1 cellular context compared by ENCODE assay signal in the genomic region with DNA sequence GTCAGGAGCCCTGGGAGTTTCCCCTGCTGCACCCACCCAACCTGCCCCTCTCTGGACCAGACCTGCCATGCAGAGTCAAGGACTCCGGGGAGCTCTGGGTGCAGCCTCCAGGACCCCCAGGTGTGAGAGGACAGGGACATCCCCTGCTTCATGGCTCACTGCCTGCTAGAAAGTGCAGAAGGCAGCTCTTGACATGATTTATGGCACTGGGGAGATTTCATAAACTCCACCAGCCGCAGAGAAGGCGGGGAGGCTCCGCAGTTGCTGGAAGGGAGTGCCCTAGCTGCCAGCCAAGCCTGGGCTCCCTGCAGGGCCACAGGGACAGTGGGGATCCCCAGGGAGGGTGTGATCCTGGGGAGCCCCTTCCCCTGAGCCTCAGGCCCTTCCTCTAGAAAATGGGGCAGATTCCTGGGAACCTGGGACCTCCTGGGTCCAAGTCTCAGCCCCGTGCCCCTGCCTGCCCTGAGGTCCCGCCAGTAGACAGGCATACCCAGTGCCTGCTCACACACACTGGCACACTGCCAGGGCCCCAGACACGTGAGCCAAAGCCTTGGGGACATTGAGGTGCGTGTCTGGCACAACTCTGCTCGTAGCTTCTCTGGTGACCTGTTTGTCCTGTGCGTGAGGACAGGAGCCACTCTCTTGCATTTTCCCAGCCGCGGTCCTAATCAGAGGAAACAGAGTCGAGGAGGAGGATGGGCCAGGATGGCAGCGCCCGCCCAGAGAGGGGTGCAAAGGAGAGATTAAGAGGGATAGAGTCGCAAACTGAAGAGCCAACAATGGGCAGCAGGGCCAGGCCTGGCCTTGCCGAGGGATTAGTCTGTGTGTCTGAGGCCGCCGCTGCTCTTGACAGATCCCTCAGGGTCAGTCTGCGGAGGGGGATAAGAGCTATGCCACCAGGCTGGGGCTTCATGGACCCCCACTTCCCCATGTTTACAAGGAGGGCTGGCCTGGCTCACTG.
TF ChIP-seq lines count a peak whose summit lies in the region.

No MANE protein-coding gene starts in this region.

TF ChIP-seq in K562, 482 proteins besides CTCF, POLR2A, EP300 and RAD21 (continued from another document):
- TF ChIP-seq CBFA2T3 (IDR thresholded peaks at IDR 0.05) (peak; percentile 91), SUPT5H (IDR thresholded peaks at IDR 0.05) (no peak), TAF15 (IDR thresholded peaks at IDR 0.05; ENCODE audit: low read depth, low read length) (no peak), TCF3 (CRISPR knock-in tag; IDR thresholded peaks at IDR 0.05) (peak; percentile 76), HMGN3 (IDR thresholded peaks at IDR 0.05; ENCODE audit: borderline replicate concordance, extremely low read depth, insufficient read length, low read depth, low read length) (no peak), TAF1 (IDR thresholded peaks at IDR 0.05; ENCODE audit: control insufficient read depth, extremely low read depth, insufficient read depth, low read length, severe bottlenecking) (no peak), BMI1 (IDR thresholded peaks at IDR 0.05; ENCODE audit: low read length) (no peak), L3MBTL2 (IDR thresholded peaks at IDR 0.05) (no peak), ZFX (CRISPR knock-in tag; IDR thresholded peaks at IDR 0.05) (no peak), GTF2A2 (tag; IDR thresholded peaks at IDR 0.05) (no peak), MED1 (CRISPR knock-in tag; IDR thresholded peaks at IDR 0.05; ENCODE audit: borderline replicate concordance) (no peak), HSF4 (CRISPR knock-in tag; IDR thresholded peaks at IDR 0.05; ENCODE audit: borderline replicate concordance) (no peak), RBFOX2 (IDR thresholded peaks at IDR 0.05; ENCODE audit: low read depth, low read length) (no peak), ZBTB17 (CRISPR knock-in tag; IDR thresholded peaks at IDR 0.05) (no peak), ZNF551 (CRISPR knock-in tag; IDR thresholded peaks at IDR 0.05) (no peak), TRIM24 (IDR thresholded peaks at IDR 0.05) (peak; percentile 37 to 58; a peak in 2 of 4 replicates), HLTF (IDR thresholded peaks at IDR 0.05) (no peak), ZFPM2 (CRISPR knock-in tag; IDR thresholded peaks at IDR 0.05) (no peak), PCBP2 (IDR thresholded peaks at IDR 0.05; ENCODE audit: low read depth, low read length, poor library complexity, severe bottlenecking) (no peak), SMARCA4 (IDR thresholded peaks at IDR 0.05) (no peak), ZNF274 (IDR thresholded peaks at IDR 0.05; ENCODE audit: borderline replicate concordance, low read depth, low read length) (no peak), RFX5 (IDR thresholded peaks at IDR 0.05; ENCODE audit: low read depth, low read length) (no peak)
- TF ChIP-seq, protein P1, sequence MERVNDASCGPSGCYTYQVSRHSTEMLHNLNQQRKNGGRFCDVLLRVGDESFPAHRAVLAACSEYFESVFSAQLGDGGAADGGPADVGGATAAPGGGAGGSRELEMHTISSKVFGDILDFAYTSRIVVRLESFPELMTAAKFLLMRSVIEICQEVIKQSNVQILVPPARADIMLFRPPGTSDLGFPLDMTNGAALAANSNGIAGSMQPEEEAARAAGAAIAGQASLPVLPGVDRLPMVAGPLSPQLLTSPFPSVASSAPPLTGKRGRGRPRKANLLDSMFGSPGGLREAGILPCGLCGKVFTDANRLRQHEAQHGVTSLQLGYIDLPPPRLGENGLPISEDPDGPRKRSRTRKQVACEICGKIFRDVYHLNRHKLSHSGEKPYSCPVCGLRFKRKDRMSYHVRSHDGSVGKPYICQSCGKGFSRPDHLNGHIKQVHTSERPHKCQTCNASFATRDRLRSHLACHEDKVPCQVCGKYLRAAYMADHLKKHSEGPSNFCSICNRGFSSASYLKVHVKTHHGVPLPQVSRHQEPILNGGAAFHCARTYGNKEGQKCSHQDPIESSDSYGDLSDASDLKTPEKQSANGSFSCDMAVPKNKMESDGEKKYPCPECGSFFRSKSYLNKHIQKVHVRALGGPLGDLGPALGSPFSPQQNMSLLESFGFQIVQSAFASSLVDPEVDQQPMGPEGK (CRISPR knock-in tag; IDR thresholded peaks at IDR 0.05; ENCODE audit: borderline replicate concordance), result no peak
- TF ChIP-seq, protein P2, sequence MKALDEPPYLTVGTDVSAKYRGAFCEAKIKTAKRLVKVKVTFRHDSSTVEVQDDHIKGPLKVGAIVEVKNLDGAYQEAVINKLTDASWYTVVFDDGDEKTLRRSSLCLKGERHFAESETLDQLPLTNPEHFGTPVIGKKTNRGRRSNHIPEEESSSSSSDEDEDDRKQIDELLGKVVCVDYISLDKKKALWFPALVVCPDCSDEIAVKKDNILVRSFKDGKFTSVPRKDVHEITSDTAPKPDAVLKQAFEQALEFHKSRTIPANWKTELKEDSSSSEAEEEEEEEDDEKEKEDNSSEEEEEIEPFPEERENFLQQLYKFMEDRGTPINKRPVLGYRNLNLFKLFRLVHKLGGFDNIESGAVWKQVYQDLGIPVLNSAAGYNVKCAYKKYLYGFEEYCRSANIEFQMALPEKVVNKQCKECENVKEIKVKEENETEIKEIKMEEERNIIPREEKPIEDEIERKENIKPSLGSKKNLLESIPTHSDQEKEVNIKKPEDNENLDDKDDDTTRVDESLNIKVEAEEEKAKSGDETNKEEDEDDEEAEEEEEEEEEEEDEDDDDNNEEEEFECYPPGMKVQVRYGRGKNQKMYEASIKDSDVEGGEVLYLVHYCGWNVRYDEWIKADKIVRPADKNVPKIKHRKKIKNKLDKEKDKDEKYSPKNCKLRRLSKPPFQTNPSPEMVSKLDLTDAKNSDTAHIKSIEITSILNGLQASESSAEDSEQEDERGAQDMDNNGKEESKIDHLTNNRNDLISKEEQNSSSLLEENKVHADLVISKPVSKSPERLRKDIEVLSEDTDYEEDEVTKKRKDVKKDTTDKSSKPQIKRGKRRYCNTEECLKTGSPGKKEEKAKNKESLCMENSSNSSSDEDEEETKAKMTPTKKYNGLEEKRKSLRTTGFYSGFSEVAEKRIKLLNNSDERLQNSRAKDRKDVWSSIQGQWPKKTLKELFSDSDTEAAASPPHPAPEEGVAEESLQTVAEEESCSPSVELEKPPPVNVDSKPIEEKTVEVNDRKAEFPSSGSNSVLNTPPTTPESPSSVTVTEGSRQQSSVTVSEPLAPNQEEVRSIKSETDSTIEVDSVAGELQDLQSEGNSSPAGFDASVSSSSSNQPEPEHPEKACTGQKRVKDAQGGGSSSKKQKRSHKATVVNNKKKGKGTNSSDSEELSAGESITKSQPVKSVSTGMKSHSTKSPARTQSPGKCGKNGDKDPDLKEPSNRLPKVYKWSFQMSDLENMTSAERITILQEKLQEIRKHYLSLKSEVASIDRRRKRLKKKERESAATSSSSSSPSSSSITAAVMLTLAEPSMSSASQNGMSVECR (CRISPR knock-in tag; IDR thresholded peaks at IDR 0.05), result no peak
- TF ChIP-seq, protein P3, sequence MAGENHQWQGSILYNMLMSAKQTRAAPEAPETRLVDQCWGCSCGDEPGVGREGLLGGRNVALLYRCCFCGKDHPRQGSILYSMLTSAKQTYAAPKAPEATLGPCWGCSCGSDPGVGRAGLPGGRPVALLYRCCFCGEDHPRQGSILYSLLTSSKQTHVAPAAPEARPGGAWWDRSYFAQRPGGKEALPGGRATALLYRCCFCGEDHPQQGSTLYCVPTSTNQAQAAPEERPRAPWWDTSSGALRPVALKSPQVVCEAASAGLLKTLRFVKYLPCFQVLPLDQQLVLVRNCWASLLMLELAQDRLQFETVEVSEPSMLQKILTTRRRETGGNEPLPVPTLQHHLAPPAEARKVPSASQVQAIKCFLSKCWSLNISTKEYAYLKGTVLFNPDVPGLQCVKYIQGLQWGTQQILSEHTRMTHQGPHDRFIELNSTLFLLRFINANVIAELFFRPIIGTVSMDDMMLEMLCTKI (IDR thresholded peaks at IDR 0.05; ENCODE audit: partially characterized antibody), result no peak
- TF ChIP-seq, protein P4, sequence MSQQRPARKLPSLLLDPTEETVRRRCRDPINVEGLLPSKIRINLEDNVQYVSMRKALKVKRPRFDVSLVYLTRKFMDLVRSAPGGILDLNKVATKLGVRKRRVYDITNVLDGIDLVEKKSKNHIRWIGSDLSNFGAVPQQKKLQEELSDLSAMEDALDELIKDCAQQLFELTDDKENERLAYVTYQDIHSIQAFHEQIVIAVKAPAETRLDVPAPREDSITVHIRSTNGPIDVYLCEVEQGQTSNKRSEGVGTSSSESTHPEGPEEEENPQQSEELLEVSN (IDR thresholded peaks at IDR 0.05; ENCODE audit: borderline replicate concordance in 1 of 2, extremely low read depth in 1 of 2, insufficient read depth in 1 of 2, insufficient read length in 1 of 2, low read depth in 1 of 2, low read length in 1 of 2, poor library complexity in 1 of 2, severe bottlenecking in 1 of 2), result no peak
- TF ChIP-seq, protein P5, sequence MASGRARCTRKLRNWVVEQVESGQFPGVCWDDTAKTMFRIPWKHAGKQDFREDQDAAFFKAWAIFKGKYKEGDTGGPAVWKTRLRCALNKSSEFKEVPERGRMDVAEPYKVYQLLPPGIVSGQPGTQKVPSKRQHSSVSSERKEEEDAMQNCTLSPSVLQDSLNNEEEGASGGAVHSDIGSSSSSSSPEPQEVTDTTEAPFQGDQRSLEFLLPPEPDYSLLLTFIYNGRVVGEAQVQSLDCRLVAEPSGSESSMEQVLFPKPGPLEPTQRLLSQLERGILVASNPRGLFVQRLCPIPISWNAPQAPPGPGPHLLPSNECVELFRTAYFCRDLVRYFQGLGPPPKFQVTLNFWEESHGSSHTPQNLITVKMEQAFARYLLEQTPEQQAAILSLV (tag; IDR thresholded peaks at IDR 0.05), result no peak
- TF ChIP-seq, protein P6, sequence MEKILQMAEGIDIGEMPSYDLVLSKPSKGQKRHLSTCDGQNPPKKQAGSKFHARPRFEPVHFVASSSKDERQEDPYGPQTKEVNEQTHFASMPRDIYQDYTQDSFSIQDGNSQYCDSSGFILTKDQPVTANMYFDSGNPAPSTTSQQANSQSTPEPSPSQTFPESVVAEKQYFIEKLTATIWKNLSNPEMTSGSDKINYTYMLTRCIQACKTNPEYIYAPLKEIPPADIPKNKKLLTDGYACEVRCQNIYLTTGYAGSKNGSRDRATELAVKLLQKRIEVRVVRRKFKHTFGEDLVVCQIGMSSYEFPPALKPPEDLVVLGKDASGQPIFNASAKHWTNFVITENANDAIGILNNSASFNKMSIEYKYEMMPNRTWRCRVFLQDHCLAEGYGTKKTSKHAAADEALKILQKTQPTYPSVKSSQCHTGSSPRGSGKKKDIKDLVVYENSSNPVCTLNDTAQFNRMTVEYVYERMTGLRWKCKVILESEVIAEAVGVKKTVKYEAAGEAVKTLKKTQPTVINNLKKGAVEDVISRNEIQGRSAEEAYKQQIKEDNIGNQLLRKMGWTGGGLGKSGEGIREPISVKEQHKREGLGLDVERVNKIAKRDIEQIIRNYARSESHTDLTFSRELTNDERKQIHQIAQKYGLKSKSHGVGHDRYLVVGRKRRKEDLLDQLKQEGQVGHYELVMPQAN (IDR thresholded peaks at IDR 0.05; ENCODE audit: borderline replicate concordance), result no peak
